Comparison of ENCODE assay signal across 2 cellular contexts in genomic region chr6:155327326-155328073, GRCh38.
TF ChIP-seq lines count a peak whose summit lies in the region.

No MANE protein-coding gene starts in this region.

TF ChIP-seq in HCT116, 20 proteins besides CTCF, POLR2A, EP300 and RAD21 (continued from another document):
- TF ChIP-seq MAX (IDR thresholded peaks at IDR 0.05) (no peak), SRF (IDR thresholded peaks at IDR 0.05; ENCODE audit: low read depth) (no peak), ATF3 (IDR thresholded peaks at IDR 0.05) (no peak), ELF1 (IDR thresholded peaks at IDR 0.05; ENCODE audit: borderline replicate concordance, low read depth) (no peak), TCF7L2 (IDR thresholded peaks at IDR 0.05; ENCODE audit: borderline replicate concordance, extremely low read depth, insufficient read depth, insufficient read length) (no peak), SP1 (IDR thresholded peaks at IDR 0.05; ENCODE audit: low read depth) (no peak)

TF ChIP-seq in GM12878, 131 proteins besides CTCF, POLR2A, EP300 and RAD21 (continued from another document):
- no peak for TF ChIP-seq ZNF622 (IDR thresholded peaks at IDR 0.05)
- TF ChIP-seq STAT1 (conservative IDR thresholded peaks at IDR 0.05) = no peak
- 0 out of 2 replicates have a peak, but pooled peaks have one; percentile 35 for TF ChIP-seq NBN (IDR thresholded peaks at IDR 0.05)
- TF ChIP-seq JUND (IDR thresholded peaks at IDR 0.05; ENCODE audit: low read depth, low read length) = no peak
- no peak for TF ChIP-seq PAX8 (IDR thresholded peaks at IDR 0.05)
- 0 out of 2 replicates have a peak, but pooled peaks have one; percentile 49 for TF ChIP-seq CBX5 (IDR thresholded peaks at IDR 0.05; ENCODE audit: low read depth)
- no peak for TF ChIP-seq BACH1 (IDR thresholded peaks at IDR 0.05; ENCODE audit: borderline replicate concordance)
- peak; percentile 98 for TF ChIP-seq SMC3 (IDR thresholded peaks at IDR 0.05; ENCODE audit: borderline replicate concordance, low read length)
- TF ChIP-seq, protein P1, sequence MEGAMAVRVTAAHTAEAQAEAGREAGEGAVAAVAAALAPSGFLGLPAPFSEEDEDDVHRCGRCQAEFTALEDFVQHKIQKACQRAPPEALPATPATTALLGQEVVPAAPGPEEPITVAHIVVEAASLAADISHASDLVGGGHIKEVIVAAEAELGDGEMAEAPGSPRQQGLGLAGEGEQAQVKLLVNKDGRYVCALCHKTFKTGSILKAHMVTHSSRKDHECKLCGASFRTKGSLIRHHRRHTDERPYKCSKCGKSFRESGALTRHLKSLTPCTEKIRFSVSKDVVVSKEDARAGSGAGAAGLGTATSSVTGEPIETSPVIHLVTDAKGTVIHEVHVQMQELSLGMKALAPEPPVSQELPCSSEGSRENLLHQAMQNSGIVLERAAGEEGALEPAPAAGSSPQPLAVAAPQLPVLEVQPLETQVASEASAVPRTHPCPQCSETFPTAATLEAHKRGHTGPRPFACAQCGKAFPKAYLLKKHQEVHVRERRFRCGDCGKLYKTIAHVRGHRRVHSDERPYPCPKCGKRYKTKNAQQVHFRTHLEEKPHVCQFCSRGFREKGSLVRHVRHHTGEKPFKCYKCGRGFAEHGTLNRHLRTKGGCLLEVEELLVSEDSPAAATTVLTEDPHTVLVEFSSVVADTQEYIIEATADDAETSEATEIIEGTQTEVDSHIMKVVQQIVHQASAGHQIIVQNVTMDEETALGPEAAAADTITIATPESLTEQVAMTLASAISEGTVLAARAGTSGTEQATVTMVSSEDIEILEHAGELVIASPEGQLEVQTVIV (IDR thresholded peaks at IDR 0.05; ENCODE audit: borderline replicate concordance, partially characterized antibody) = no peak
- TF ChIP-seq, protein P2, sequence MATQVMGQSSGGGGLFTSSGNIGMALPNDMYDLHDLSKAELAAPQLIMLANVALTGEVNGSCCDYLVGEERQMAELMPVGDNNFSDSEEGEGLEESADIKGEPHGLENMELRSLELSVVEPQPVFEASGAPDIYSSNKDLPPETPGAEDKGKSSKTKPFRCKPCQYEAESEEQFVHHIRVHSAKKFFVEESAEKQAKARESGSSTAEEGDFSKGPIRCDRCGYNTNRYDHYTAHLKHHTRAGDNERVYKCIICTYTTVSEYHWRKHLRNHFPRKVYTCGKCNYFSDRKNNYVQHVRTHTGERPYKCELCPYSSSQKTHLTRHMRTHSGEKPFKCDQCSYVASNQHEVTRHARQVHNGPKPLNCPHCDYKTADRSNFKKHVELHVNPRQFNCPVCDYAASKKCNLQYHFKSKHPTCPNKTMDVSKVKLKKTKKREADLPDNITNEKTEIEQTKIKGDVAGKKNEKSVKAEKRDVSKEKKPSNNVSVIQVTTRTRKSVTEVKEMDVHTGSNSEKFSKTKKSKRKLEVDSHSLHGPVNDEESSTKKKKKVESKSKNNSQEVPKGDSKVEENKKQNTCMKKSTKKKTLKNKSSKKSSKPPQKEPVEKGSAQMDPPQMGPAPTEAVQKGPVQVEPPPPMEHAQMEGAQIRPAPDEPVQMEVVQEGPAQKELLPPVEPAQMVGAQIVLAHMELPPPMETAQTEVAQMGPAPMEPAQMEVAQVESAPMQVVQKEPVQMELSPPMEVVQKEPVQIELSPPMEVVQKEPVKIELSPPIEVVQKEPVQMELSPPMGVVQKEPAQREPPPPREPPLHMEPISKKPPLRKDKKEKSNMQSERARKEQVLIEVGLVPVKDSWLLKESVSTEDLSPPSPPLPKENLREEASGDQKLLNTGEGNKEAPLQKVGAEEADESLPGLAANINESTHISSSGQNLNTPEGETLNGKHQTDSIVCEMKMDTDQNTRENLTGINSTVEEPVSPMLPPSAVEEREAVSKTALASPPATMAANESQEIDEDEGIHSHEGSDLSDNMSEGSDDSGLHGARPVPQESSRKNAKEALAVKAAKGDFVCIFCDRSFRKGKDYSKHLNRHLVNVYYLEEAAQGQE (IDR thresholded peaks at IDR 0.05; ENCODE audit: low read depth, low read length) = no peak
- peak; percentile 59; the same call in 1 of the 2 replicates for TF ChIP-seq FOXM1 (IDR thresholded peaks at IDR 0.05; ENCODE audit: low read depth, low read length)
- TF ChIP-seq, protein P3, sequence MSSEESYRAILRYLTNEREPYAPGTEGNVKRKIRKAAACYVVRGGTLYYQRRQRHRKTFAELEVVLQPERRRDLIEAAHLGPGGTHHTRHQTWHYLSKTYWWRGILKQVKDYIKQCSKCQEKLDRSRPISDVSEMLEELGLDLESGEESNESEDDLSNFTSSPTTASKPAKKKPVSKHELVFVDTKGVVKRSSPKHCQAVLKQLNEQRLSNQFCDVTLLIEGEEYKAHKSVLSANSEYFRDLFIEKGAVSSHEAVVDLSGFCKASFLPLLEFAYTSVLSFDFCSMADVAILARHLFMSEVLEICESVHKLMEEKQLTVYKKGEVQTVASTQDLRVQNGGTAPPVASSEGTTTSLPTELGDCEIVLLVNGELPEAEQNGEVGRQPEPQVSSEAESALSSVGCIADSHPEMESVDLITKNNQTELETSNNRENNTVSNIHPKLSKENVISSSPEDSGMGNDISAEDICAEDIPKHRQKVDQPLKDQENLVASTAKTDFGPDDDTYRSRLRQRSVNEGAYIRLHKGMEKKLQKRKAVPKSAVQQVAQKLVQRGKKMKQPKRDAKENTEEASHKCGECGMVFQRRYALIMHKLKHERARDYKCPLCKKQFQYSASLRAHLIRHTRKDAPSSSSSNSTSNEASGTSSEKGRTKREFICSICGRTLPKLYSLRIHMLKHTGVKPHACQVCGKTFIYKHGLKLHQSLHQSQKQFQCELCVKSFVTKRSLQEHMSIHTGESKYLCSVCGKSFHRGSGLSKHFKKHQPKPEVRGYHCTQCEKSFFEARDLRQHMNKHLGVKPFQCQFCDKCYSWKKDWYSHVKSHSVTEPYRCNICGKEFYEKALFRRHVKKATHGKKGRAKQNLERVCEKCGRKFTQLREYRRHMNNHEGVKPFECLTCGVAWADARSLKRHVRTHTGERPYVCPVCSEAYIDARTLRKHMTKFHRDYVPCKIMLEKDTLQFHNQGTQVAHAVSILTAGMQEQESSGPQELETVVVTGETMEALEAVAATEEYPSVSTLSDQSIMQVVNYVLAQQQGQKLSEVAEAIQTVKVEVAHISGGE (CRISPR knock-in tag; IDR thresholded peaks at IDR 0.05) = no peak
- 0 out of 2 replicates have a peak, but pooled peaks have one; percentile 34 for TF ChIP-seq YY1 (IDR thresholded peaks at IDR 0.05; ENCODE audit: low read depth, low read length)
- no peak for TF ChIP-seq SMAD1 (IDR thresholded peaks at IDR 0.05; ENCODE audit: low read depth, partially characterized antibody)
- no peak for TF ChIP-seq MEF2B (IDR thresholded peaks at IDR 0.05; ENCODE audit: partially characterized antibody, poor library complexity, severe bottlenecking)
- TF ChIP-seq ETV6 (conservative IDR thresholded peaks at IDR 0.05 in 1 of 2, IDR thresholded peaks at IDR 0.05 in 1 of 2; ENCODE audit: borderline replicate concordance in 1 of 2, low read depth in 1 of 2) = no peak
- peak; percentile 49; the same call in 1 of the 3 replicates for TF ChIP-seq POU2F2 (IDR thresholded peaks at IDR 0.05; ENCODE audit: borderline replicate concordance, low read depth, low read length)
- TF ChIP-seq NFIC (IDR thresholded peaks at IDR 0.05; ENCODE audit: low read depth, low read length) = no peak
